Comparison of ENCODE assay signal across 1 cellular context in genomic region chr7:10723832-10724231, GRCh38.
TF ChIP-seq lines count a peak whose summit lies in the region.

No MANE protein-coding gene starts in this region.

TF ChIP-seq in GM23338, 12 proteins besides CTCF, POLR2A, EP300 and RAD21 (continued from another document):
- TF ChIP-seq REST (IDR thresholded peaks at IDR 0.05; ENCODE audit: unreplicated experiment) (no peak), POLR2AphosphoS5 (IDR thresholded peaks at IDR 0.05; ENCODE audit: low read depth) (no peak), EZH2phosphoT487 (IDR thresholded peaks at IDR 0.05; ENCODE audit: unreplicated experiment) (no peak), JUNB (IDR thresholded peaks at IDR 0.05; ENCODE audit: unreplicated experiment) (no peak), NANOG (IDR thresholded peaks at IDR 0.05; ENCODE audit: borderline replicate concordance) (no peak), ETS1 (IDR thresholded peaks at IDR 0.05) (no peak)
TF ChIP-seq in GM23338: peak in this region for 0.
